Comparison of ENCODE assay signal across 22 cellular contexts in the genomic region with DNA sequence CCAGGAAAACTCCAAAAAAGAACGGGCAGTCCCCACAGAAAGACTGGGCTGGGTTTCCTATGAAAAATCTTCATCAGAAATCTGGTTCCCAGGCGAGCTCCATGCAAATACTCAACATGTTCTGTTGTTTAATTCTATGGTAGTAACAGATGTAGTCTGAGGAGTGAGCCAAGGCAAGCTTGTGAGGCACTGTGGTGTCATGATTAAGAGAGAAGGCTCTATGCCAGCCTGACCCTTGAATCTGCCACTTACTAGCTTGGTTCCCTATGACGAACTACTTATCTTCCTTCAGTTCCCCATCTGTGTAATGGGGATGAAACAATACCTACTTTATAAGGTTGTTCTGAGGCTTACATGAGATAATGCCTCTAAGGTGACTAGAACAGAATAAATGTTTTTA. TPM values are rescaled to one million over a fixed set of nuclear protein-coding genes. Genes with fewer than 3 reads are reported as not detected.
DNase-seq lines count a peak whose midpoint lies in the region; ATAC-seq and TF ChIP-seq lines count a peak whose summit lies in the region.
"Had no signal": no experiment of that assay in that cellular context is flagged by ENCODE, and none has a peak within 500 bp of the region (broad histone marks: within the 10 kb centered on the region; RNA-seq: fewer than 3 reads in every experiment).

No MANE protein-coding gene starts in this region.

- H3K9me3 Mint-ChIP-seq in endodermal cell: no peaks in the 10 kb centered on the region

- H3K14ac ChIP-seq in trophoblast cell (ENCODE audit: low read length): no peak overlapping the region

- peak overlapping the region; percentile 77 for H3K27ac Mint-ChIP-seq in endodermal cell

- no peak overlapping the region for H4K8ac ChIP-seq in trophoblast cell (ENCODE audit: low read depth, low read length)

- no peak overlapping the region for H4K12ac ChIP-seq in trophoblast cell (ENCODE audit: low read depth, low read length)

- peak; percentile 84 for DNase-seq in DMS 273 (lab: John Stamatoyannopoulos, UW; ENCODE audit: unreplicated experiment)
- peak; percentile 55 for DNase-seq in NCI-H446 treated with DMSO at 0.1 percent for 48 hours (lab: John Stamatoyannopoulos, UW)
- no peak for DNase-seq in endodermal cell
- no peak for DNase-seq in trophoblast cell
- no peak for DNase-seq in heart left ventricle
- no peak for DNase-seq in brain microvascular endothelial cell
- DNase-seq: AML-193; Caco-2; DMS79; H7; Karpas-422; NCI-H1105 treated with DMSO at 0.1 percent for 48 hours; NCI-H1930; NCI-H524 treated with DMSO at 0.1 percent for 48 hours; NK-92 treated with Interleukin-12 subunit alpha and Interleukin-12 subunit beta, amount 100 ng/mL, for 24 hours; OCI-M1; RPMI8226 had no signal

- no peak for ATAC-seq in heart left ventricle
- ATAC-seq in HG02970 (IDR thresholded peaks at IDR 0.05; ENCODE audit: low FRiP score, unreplicated experiment): no peak
- no peak for ATAC-seq in HG02852 (IDR thresholded peaks at IDR 0.05; ENCODE audit: unreplicated experiment)
- ATAC-seq: GM12878 had no signal

- TF ChIP-seq CTCF in endodermal cell (conservative IDR thresholded peaks at IDR 0.05) (no peak), heart left ventricle (IDR thresholded peaks at IDR 0.05) (no peak), brain microvascular endothelial cell (IDR thresholded peaks at IDR 0.05; ENCODE audit: low read depth, low read length, missing control alignments) (no peak)

- no peak overlapping the region for H2BK120ac ChIP-seq in trophoblast cell (ENCODE audit: insufficient read depth, low read length, poor library complexity)

- peaks cover 51% of the 10 kb centered on the region for H3K4me1 Mint-ChIP-seq in endodermal cell

- H3K27me3 ChIP-seq in endodermal cell (ENCODE audit: control insufficient read depth, insufficient read depth, low read length, poor library complexity, severe bottlenecking): no peaks in the 10 kb centered on the region
- no peaks in the 10 kb centered on the region for H3K27me3 ChIP-seq in trophoblast cell (ENCODE audit: insufficient read depth, low read length)
- no peaks in the 10 kb centered on the region for H3K27me3 ChIP-seq in heart left ventricle
- H3K27me3 ChIP-seq in brain microvascular endothelial cell (replicated peaks): no peaks in the 10 kb centered on the region

- no peak overlapping the region for H3K4me2 ChIP-seq in trophoblast cell (ENCODE audit: low read length)

- no peak overlapping the region for H3K18ac ChIP-seq in trophoblast cell (ENCODE audit: low read length)

- H2AFZ ChIP-seq in trophoblast cell (ENCODE audit: insufficient read depth, low read length, poor library complexity): no peak overlapping the region

- intact Hi-C loops in heart left ventricle (cut with DNase I): loop anchor here in 7 of 10 donors (5.0 to 10.0 kb wide), 5 partner anchors 155 to 438 kb away; no protein-coding TSS in a partner anchor

- peak overlapping the region; percentile 49 for H2AK5ac ChIP-seq in trophoblast cell (ENCODE audit: low read length)

- H3K4me3 Mint-ChIP-seq in endodermal cell: no peak overlapping the region

- no peak overlapping the region for H3K23ac ChIP-seq in trophoblast cell (ENCODE audit: low read length)

- 78 to 88% methylated on average over 2 to 3 of the region's 3 CpGs for WGBS in endodermal cell (ENCODE audit: insufficient coverage in 1 of 2, insufficient read length in 1 of 2), 2 experiments
- no CpG with 5 or more reads among the region's 3 CpGs for WGBS in trophoblast cell (ENCODE audit: extremely low coverage, insufficient coverage, insufficient read length)
- WGBS in heart left ventricle, 4 donors: 69 to 79% (median 77%) methylated on average over 3 of the region's 3 CpGs

- peak overlapping the region; percentile 52 for H2BK12ac ChIP-seq in trophoblast cell (ENCODE audit: low read length)

- no peaks in the 10 kb centered on the region for H3K27me3 Mint-ChIP-seq in endodermal cell (ENCODE audit: insufficient read depth)

- H3K4ac ChIP-seq in trophoblast cell (ENCODE audit: low read depth, low read length): no peak overlapping the region

- no peak overlapping the region for H3K9ac ChIP-seq in endodermal cell (ENCODE audit: extremely low read depth, low read length, poor library complexity, severe bottlenecking)
- H3K9ac ChIP-seq in trophoblast cell (ENCODE audit: low read length): no peak overlapping the region

- in situ Hi-C loops in brain microvascular endothelial cell (cut with HindIII; ENCODE audit: low pct_ligation_motif_present, low sequenced_read_pairs): no loop called here

- no peak overlapping the region for H3K4me3 ChIP-seq in endodermal cell (ENCODE audit: low read length)
- no peak overlapping the region for H3K4me3 ChIP-seq in trophoblast cell (ENCODE audit: low read depth, low read length)
- H3K4me3 ChIP-seq in heart left ventricle: no peak overlapping the region
- no peak overlapping the region for H3K4me3 ChIP-seq in brain microvascular endothelial cell (ENCODE audit: low read depth, low read length)
- H3K4me3 ChIP-seq: GM12878 had no signal

- peaks cover 12% of the 10 kb centered on the region for H3K36me3 Mint-ChIP-seq in endodermal cell (ENCODE audit: low read depth)

- H2BK5ac ChIP-seq in trophoblast cell (ENCODE audit: low read depth, low read length, poor library complexity): no peak overlapping the region

- H3K79me2 ChIP-seq in trophoblast cell (ENCODE audit: control insufficient read depth, insufficient read depth, low read length, poor library complexity): peaks cover 4% of the 10 kb centered on the region

- H3K4me1 ChIP-seq in endodermal cell (ENCODE audit: control insufficient read depth, insufficient read depth, low read length): peaks cover 27% of the 10 kb centered on the region
- H3K4me1 ChIP-seq in trophoblast cell (ENCODE audit: control insufficient read depth in 1 of 2, insufficient read depth in 2 of 2, low read length in 2 of 2): peaks cover 32 to 36% of the 10 kb centered on the region in 2 experiments
- peaks cover 0 to 24% (median 10%) of the 10 kb centered on the region in 12 donors for H3K4me1 ChIP-seq in heart left ventricle

- no peak overlapping the region for H3K27ac ChIP-seq in endodermal cell (ENCODE audit: low read depth, low read length)
- no peak overlapping the region for H3K27ac ChIP-seq in trophoblast cell (ENCODE audit: low read depth, low read length)
- no peak overlapping the region for H3K27ac ChIP-seq in heart left ventricle
- H3K27ac ChIP-seq in brain microvascular endothelial cell: no peak overlapping the region

- H3K79me1 ChIP-seq in trophoblast cell (ENCODE audit: low read length): peaks cover 32% of the 10 kb centered on the region

- H3K36me3 ChIP-seq in endodermal cell (ENCODE audit: control insufficient read depth, insufficient read depth, low read length) (peaks cover 15% of the 10 kb centered on the region), trophoblast cell (ENCODE audit: control insufficient read depth in 1 of 2, insufficient read depth in 2 of 2, low read length in 2 of 2) (peaks cover 2 to 6% of the 10 kb centered on the region in 2 experiments), heart left ventricle (peaks cover 0 to 22% (median 8%) of the 10 kb centered on the region in 9 donors), brain microvascular endothelial cell (replicated peaks) (no peaks in the 10 kb centered on the region)

- H4K91ac ChIP-seq in trophoblast cell (ENCODE audit: low read depth, low read length): no peak overlapping the region

- H3K9me3 ChIP-seq in endodermal cell (ENCODE audit: control insufficient read depth, low read length) (no peaks in the 10 kb centered on the region), trophoblast cell (ENCODE audit: insufficient read depth, low read depth, low read length) (no peaks in the 10 kb centered on the region), heart left ventricle (no peaks in the 10 kb centered on the region)
- H3K9me3 ChIP-seq: Caco-2 had no signal

- TF ChIP-seq POLR2A in heart left ventricle (IDR thresholded peaks at IDR 0.05): no peak

RNA-seq across cellular contexts. Expression of a gene that starts 10.6 kb away (rescaled TPM):
- total RNA-seq in endodermal cell (10 to 100 TPM; 58.5 to 70.6 TPM), heart left ventricle (10 to 100 TPM in 8 of 9 donors, 1 to 10 TPM in 1; 7.3 to 27.6 (median 15.3) TPM)
- polyA plus RNA-seq in endodermal cell (2013, experiment 1 of 2): 32.3 TPM
- polyA plus RNA-seq in endodermal cell (2013, experiment 2 of 2): 29.6 TPM
- 14.1 and 14.9 TPM in 2 replicates for polyA plus RNA-seq in trophoblast cell (2013)
- 10 to 100 TPM in 1 of 2 donors, 1 to 10 TPM in 1; 7.0 to 17.9 TPM for polyA plus RNA-seq in heart left ventricle

RNA-seq across cellular contexts. Expression of a gene that starts 10.8 kb away (rescaled TPM):
- total RNA-seq in endodermal cell (10 to 100 TPM; 38.3 to 40.4 TPM), heart left ventricle (10 to 100 TPM in 7 of 9 donors, 1 to 10 TPM in 2; 7.7 to 27.7 (median 13.7) TPM)
- 35.9 TPM for polyA plus RNA-seq in endodermal cell (2013, experiment 1 of 2)
- polyA plus RNA-seq in endodermal cell (2013, experiment 2 of 2): 37.6 TPM
- 12.9 and 13.5 TPM in 2 replicates for polyA plus RNA-seq in trophoblast cell (2013)
- 10 to 100 TPM; 11.5 to 13.6 TPM for polyA plus RNA-seq in heart left ventricle

RNA-seq across cellular contexts. Expression of a gene that starts 39.0 kb away (rescaled TPM):
- total RNA-seq in endodermal cell (not detected), heart left ventricle (not detected)
- not detected for polyA plus RNA-seq in endodermal cell (2013, experiment 1 of 2)
- 0.12 TPM for polyA plus RNA-seq in endodermal cell (2013, experiment 2 of 2)
- not detected in 2 replicates for polyA plus RNA-seq in trophoblast cell (2013)
- polyA plus RNA-seq in heart left ventricle: not detected
- total RNA-seq: A673, Caco-2, G401, GM12878 had no signal

Comparison
In these comparisons a context has a peak if more than half of its experiments do, and no peak if none do; other contexts are left out.
1. DNase-seq: peak in DMS 273 (single experiment) and NCI-H446 treated with DMSO at 0.1 percent for 48 hours (single experiment); none in endodermal cell (single experiment), trophoblast cell (0 of 2), heart left ventricle (0 of 5) and brain microvascular endothelial cell (single experiment).